20 cellular contexts compared by ENCODE assay signal in the genomic region with DNA sequence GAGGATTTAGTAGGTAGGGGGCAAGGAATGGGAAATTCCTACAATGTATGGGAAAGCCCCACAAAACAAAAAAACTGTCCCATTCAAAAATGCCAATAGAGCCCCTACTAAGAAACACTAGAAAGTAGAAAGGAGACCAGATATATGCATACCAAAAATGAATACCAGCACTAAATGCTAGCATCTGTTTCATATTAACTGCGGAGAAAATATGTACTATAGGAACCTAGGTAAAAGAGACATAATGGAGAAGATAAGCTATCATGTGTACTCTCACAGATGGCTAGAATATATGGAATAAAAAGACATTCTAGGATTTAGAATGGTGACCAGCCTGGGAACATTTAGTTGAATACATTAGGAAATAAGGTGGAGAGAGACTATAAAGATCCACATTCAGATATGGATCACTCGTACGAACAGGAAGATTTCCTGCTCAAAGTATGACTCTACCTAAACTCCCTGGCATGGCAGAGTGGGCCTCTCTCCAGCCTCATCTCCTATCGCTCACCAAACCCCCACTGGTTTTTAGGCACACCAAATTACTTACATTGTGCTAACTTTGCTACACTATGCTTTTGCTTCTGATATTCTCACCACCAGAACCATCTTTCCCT.
"Had no signal": no experiment of that assay in that cellular context is flagged by ENCODE, and none has a peak within 500 bp of the region (broad histone marks: within the 10 kb centered on the region; RNA-seq: fewer than 3 reads in every experiment).

No MANE protein-coding gene starts in this region.

- H3K27me3 ChIP-seq: ascending aorta, esophagus muscularis mucosa, heart right ventricle, right atrium auricular region, suprapubic skin, transverse colon, uterus had no signal

- DNase-seq: activated CD4-positive, alpha-beta T cell treated with anti-CD3 and anti-CD28 coated beads, Interleukin-2, amount 10 ng/mL, durations not matched to agents 24 days and 14 days; activated CD8-positive, alpha-beta T cell treated with anti-CD3 and anti-CD28 coated beads for 36 hours; activated naive CD4-positive, alpha-beta T cell treated with anti-CD3 and anti-CD28 coated beads, Interleukin-2, amount 10 ng/mL, durations not matched to agents 7 days and 5 days; activated T-cell treated with anti-CD3 and anti-CD28 coated beads, Interleukin-2, amount 50 U/mL, for 1 hour; effector CD8-positive, alpha-beta T cell; heart right ventricle; immature natural killer cell; stimulated activated CD4-positive, alpha-beta T cell treated with anti-CD3 and anti-CD28 coated beads, Interleukin-2, amount 100 ng/mL, for 24 hours; T-cell; T-helper 9 cell; transverse colon; uterus had no signal

- H3K27ac Mint-ChIP-seq: activated CD4-positive, alpha-beta T cell treated with anti-CD3 and anti-CD28 coated beads, Interleukin-2, amount 10 ng/mL, durations not matched to agents 24 days and 14 days; activated CD8-positive, alpha-beta T cell treated with anti-CD3 and anti-CD28 coated beads for 36 hours; activated naive CD4-positive, alpha-beta T cell treated with anti-CD3 and anti-CD28 coated beads, Interleukin-2, amount 10 ng/mL, durations not matched to agents 7 days and 5 days; activated T-helper 2 cell treated with anti-CD3 and anti-CD28 coated beads, Interferon-gamma antibody, Interleukin-2, Interleukin-4, amounts not matched to agents 10 μg/mL and 5 μg/mL and 100 μg/mL, durations not matched to agents 14 hours and 24 hours and 36 hours; dendritic cell treated with granulocyte-macrophage colony-stimulating factor and Interleukin-4, amounts not matched to agents 40 ng/mL and 50 ng/mL, for 4 days; stimulated activated naive CD8-positive, alpha-beta T cell treated with anti-CD3 and anti-CD28 coated beads, Interleukin-15, Interleukin-2, amounts not matched to agents 100 ng/mL and 50 ng/mL, for 24 hours; T-cell had no signal

- H3K4me1 Mint-ChIP-seq: activated naive CD4-positive, alpha-beta T cell treated with anti-CD3 and anti-CD28 coated beads, Interleukin-2, amount 10 ng/mL, durations not matched to agents 7 days and 5 days had no signal

- H3K9me3 Mint-ChIP-seq: activated CD4-positive, alpha-beta T cell treated with anti-CD3 and anti-CD28 coated beads, Interleukin-2, amount 10 ng/mL, durations not matched to agents 24 days and 14 days; activated CD8-positive, alpha-beta T cell treated with anti-CD3 and anti-CD28 coated beads for 36 hours; activated naive CD4-positive, alpha-beta T cell treated with anti-CD3 and anti-CD28 coated beads, Interleukin-2, amount 10 ng/mL, durations not matched to agents 7 days and 5 days; activated T-helper 2 cell treated with anti-CD3 and anti-CD28 coated beads, Interferon-gamma antibody, Interleukin-2, Interleukin-4, amounts not matched to agents 10 μg/mL and 5 μg/mL and 100 μg/mL, durations not matched to agents 14 hours and 24 hours and 36 hours; dendritic cell treated with granulocyte-macrophage colony-stimulating factor and Interleukin-4, amounts not matched to agents 40 ng/mL and 50 ng/mL, for 4 days; immature natural killer cell; stimulated activated naive CD8-positive, alpha-beta T cell treated with anti-CD3 and anti-CD28 coated beads, Interleukin-15, Interleukin-2, amounts not matched to agents 100 ng/mL and 50 ng/mL, for 24 hours; T-cell had no signal

- H3K4me1 ChIP-seq: ascending aorta, prostate gland, right atrium auricular region, suprapubic skin, uterus had no signal

- H3K27ac ChIP-seq: ascending aorta, esophagus muscularis mucosa, heart right ventricle, prostate gland, right atrium auricular region, suprapubic skin, transverse colon, uterus had no signal

- H3K36me3 ChIP-seq: prostate gland, right atrium auricular region, transverse colon, uterus had no signal

- H3K4me3 Mint-ChIP-seq: activated CD4-positive, alpha-beta T cell treated with anti-CD3 and anti-CD28 coated beads, Interleukin-2, amount 10 ng/mL, durations not matched to agents 24 days and 14 days; activated CD8-positive, alpha-beta T cell treated with anti-CD3 and anti-CD28 coated beads for 36 hours; activated naive CD4-positive, alpha-beta T cell treated with anti-CD3 and anti-CD28 coated beads, Interleukin-2, amount 10 ng/mL, durations not matched to agents 7 days and 5 days; dendritic cell treated with granulocyte-macrophage colony-stimulating factor and Interleukin-4, amounts not matched to agents 40 ng/mL and 50 ng/mL, for 4 days; immature natural killer cell; stimulated activated naive CD8-positive, alpha-beta T cell treated with anti-CD3 and anti-CD28 coated beads, Interleukin-15, Interleukin-2, amounts not matched to agents 100 ng/mL and 50 ng/mL, for 24 hours; T-cell had no signal

- H3K4me3 ChIP-seq: ascending aorta, esophagus muscularis mucosa, heart right ventricle, prostate gland, right atrium auricular region, suprapubic skin, transverse colon, uterus had no signal

- ATAC-seq: activated CD8-positive, alpha-beta T cell treated with anti-CD3 and anti-CD28 coated beads for 36 hours; heart right ventricle; T-cell had no signal

- H3K9me3 ChIP-seq: ascending aorta, esophagus muscularis mucosa, heart right ventricle, prostate gland, right atrium auricular region, suprapubic skin, transverse colon, uterus had no signal

- H3K27me3 Mint-ChIP-seq: activated CD4-positive, alpha-beta T cell treated with anti-CD3 and anti-CD28 coated beads, Interleukin-2, amount 10 ng/mL, durations not matched to agents 24 days and 14 days; activated CD8-positive, alpha-beta T cell treated with anti-CD3 and anti-CD28 coated beads for 36 hours; activated naive CD4-positive, alpha-beta T cell treated with anti-CD3 and anti-CD28 coated beads, Interleukin-2, amount 10 ng/mL, durations not matched to agents 7 days and 5 days; dendritic cell treated with granulocyte-macrophage colony-stimulating factor and Interleukin-4, amounts not matched to agents 40 ng/mL and 50 ng/mL, for 4 days; stimulated activated naive CD8-positive, alpha-beta T cell treated with anti-CD3 and anti-CD28 coated beads, Interleukin-15, Interleukin-2, amounts not matched to agents 100 ng/mL and 50 ng/mL, for 24 hours; T-cell had no signal
